ENCODE assay signal across 1 cellular context in genomic region chr14:68673464-68673863, GRCh38.
TF ChIP-seq lines count a peak whose summit lies in the region.

No MANE protein-coding gene starts in this region.

TF ChIP-seq in HepG2, 621 proteins besides CTCF, POLR2A, EP300 and RAD21 (continued from another document):
- TF ChIP-seq ZBTB40 (IDR thresholded peaks at IDR 0.05) (no peak), ZBTB40 (CRISPR knock-in tag; IDR thresholded peaks at IDR 0.05) (no peak), ARID4A (CRISPR knock-in tag; IDR thresholded peaks at IDR 0.05; ENCODE audit: borderline replicate concordance) (no peak), PPARG (CRISPR knock-in tag; conservative IDR thresholded peaks at IDR 0.05) (no peak), ARNTL (CRISPR knock-in tag; IDR thresholded peaks at IDR 0.05) (no peak)
